7 cellular contexts compared by ENCODE assay signal in the genomic region with DNA sequence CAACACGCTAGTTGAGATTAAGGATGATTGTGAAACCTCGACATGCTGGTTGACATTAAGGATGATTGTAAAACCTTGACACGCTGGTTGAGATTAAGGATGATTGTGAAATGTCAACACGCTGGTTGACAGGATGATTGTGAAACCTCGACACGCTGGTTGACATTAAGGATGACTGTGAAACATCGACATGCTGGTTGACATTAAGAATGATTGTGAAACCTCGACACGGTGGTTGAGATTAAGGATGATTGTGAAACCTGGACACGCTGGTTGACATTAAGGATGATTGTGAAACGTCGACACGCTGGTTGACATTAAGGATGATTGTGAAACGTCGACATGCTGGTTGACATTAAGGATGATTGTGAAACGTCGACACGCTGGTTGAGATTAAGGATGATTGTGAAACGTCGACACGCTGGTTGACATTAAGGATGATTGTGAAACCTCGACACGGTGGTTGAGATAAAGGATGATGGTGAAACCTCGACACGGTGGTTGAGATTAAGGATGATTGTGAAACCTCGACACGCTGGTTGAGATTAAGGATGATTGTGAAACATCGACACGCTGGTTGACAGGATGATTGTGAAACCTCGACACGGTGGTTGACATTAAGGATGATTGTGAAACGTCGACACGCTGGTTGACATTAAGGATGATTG. TPM values are rescaled to one million over a fixed set of nuclear protein-coding genes. Genes with fewer than 3 reads are reported as not detected.
DNase-seq lines count a peak whose midpoint lies in the region; FAIRE-seq and TF ChIP-seq lines count a peak whose summit lies in the region.
"Not testable (repeated sequence)": the region's sequence is repeated elsewhere in the genome, so short reads cannot be mapped to it uniquely, and the experiment has no call there.

No MANE protein-coding gene starts in this region.

- not testable (repeated sequence) for H3K27ac ChIP-seq in endothelial cell of umbilical vein (ENCODE audit: insufficient read depth, low read depth, low read length); mesendoderm (ENCODE audit: low read depth, low read length)

- not testable (repeated sequence) for H2BK5ac ChIP-seq in mesendoderm (ENCODE audit: low read length)

- not testable (repeated sequence) for H3K4me3 ChIP-seq in NB4 (ENCODE audit: low read depth, low read length); endothelial cell of umbilical vein (replicated peaks in 1 of 3; ENCODE audit: insufficient read depth in 1 of 3, low read depth in 1 of 3, low read length in 3 of 3); fibroblast of villous mesenchyme (ENCODE audit: low read depth, low read length)
- peak overlapping the region; percentile 15 for H3K4me3 ChIP-seq in mesendoderm (ENCODE audit: low read length)

- not testable (repeated sequence) for H2BK120ac ChIP-seq in mesendoderm (ENCODE audit: low read depth, low read length)

- not testable (repeated sequence) for H3K23ac ChIP-seq in mesendoderm (ENCODE audit: low read length)

- H3K4me1 Mint-ChIP-seq in MCF 10A (ENCODE audit: insufficient read depth, unreplicated experiment) = not testable (repeated sequence)

- not testable (repeated sequence) for H3K9me3 Mint-ChIP-seq in MCF 10A (ENCODE audit: unreplicated experiment)

- H3K27me3 Mint-ChIP-seq in MCF 10A (ENCODE audit: insufficient read depth, unreplicated experiment) = not testable (repeated sequence)

- H3K56ac ChIP-seq in mesendoderm (ENCODE audit: low read length) = not testable (repeated sequence)

- not testable (repeated sequence) for H3K9me1 ChIP-seq in endothelial cell of umbilical vein (replicated peaks; ENCODE audit: control insufficient read depth, extremely low read depth, insufficient read depth, low read length)

- H4K8ac ChIP-seq in mesendoderm (ENCODE audit: low read depth, low read length) = not testable (repeated sequence)

- H3K79me2 ChIP-seq in endothelial cell of umbilical vein (ENCODE audit: control insufficient read depth, insufficient read depth, low read length); mesendoderm (ENCODE audit: control insufficient read depth, insufficient read depth, low read length): not testable (repeated sequence)

- not testable (repeated sequence) for H3K18ac ChIP-seq in mesendoderm (ENCODE audit: low read length)

- POLR2A ChIA-PET in MCF 10A (lab: Yijun Ruan, JAX); endothelial cell of umbilical vein (lab: Charles Lee): not testable (repeated sequence)

- WGBS in mesendoderm (ENCODE audit: extremely low coverage, insufficient coverage, low lambda C conversion rate) = no CpG with 5 or more reads among the region's 34 CpGs

- not testable (repeated sequence) for TF ChIP-seq CTCF in NB4 (IDR thresholded peaks at IDR 0.05; ENCODE audit: low read depth, low read length); MCF 10A (IDR thresholded peaks at IDR 0.05; ENCODE audit: unreplicated experiment); endothelial cell of umbilical vein (IDR thresholded peaks at IDR 0.05; ENCODE audit: extremely low read depth in 1 of 2, insufficient read depth in 1 of 2, low read depth in 1 of 2, low read length in 2 of 2); fibroblast of villous mesenchyme (IDR thresholded peaks at IDR 0.05; ENCODE audit: insufficient read depth, low read depth, low read length)

- H3K4me2 ChIP-seq in endothelial cell of umbilical vein (ENCODE audit: insufficient read depth, low read length); mesendoderm (ENCODE audit: low read length): not testable (repeated sequence)

- H2AK5ac ChIP-seq in mesendoderm (ENCODE audit: low read length) = not testable (repeated sequence)

- FAIRE-seq in GM12891 (lab: Jason Lieb, UNC) = peak; percentile 90
- peak; percentile 53 for FAIRE-seq in endothelial cell of umbilical vein (lab: Jason Lieb, UNC)

- not testable (repeated sequence) for H3K27me3 ChIP-seq in endothelial cell of umbilical vein (ENCODE audit: control insufficient read depth in 2 of 2, insufficient read depth in 2 of 2, low read length in 2 of 2); mesendoderm (ENCODE audit: insufficient read depth, low read length, poor library complexity)

- not testable (repeated sequence) for H3K4ac ChIP-seq in mesendoderm (ENCODE audit: low read depth, low read length)

- intact Hi-C loops in MCF 10A (cut with micrococcal nuclease); endothelial cell of umbilical vein (cut with micrococcal nuclease): not testable (repeated sequence)

- H4K20me1 ChIP-seq in endothelial cell of umbilical vein (replicated peaks; ENCODE audit: control insufficient read depth, extremely low read depth, insufficient read depth, low read length) = not testable (repeated sequence)

- H3K79me1 ChIP-seq in mesendoderm (ENCODE audit: low read length) = not testable (repeated sequence)

- H2AFZ ChIP-seq in endothelial cell of umbilical vein (ENCODE audit: low read depth, low read length) = not testable (repeated sequence)

- H3K4me1 ChIP-seq in endothelial cell of umbilical vein (ENCODE audit: control insufficient read depth, extremely low read depth, insufficient read depth, low read length); mesendoderm (ENCODE audit: control insufficient read depth, low read depth, low read length): not testable (repeated sequence)

- not testable (repeated sequence) for H3K36me3 ChIP-seq in endothelial cell of umbilical vein (ENCODE audit: control insufficient read depth in 2 of 2, extremely low read depth in 1 of 2, insufficient read depth in 2 of 2, low read length in 2 of 2); mesendoderm (ENCODE audit: control insufficient read depth, insufficient read depth, low read length)

- H3K9ac ChIP-seq in endothelial cell of umbilical vein (replicated peaks; ENCODE audit: extremely low read depth, insufficient read depth, low read length); mesendoderm (ENCODE audit: low read length): not testable (repeated sequence)

- CTCF ChIA-PET in MCF 10A (lab: Yijun Ruan, JAX) = interaction anchor here (0.5 kb wide), 1 partner anchor 10 kb away, joined by 3 read pairs; no protein-coding TSS in a partner anchor
- CTCF ChIA-PET in endothelial cell of umbilical vein (lab: Charles Lee) = not testable (repeated sequence)

- not testable (repeated sequence) for H4K5ac ChIP-seq in mesendoderm (ENCODE audit: low read length)

- H3K4me3 Mint-ChIP-seq in MCF 10A (ENCODE audit: unreplicated experiment) = not testable (repeated sequence)

- dilution Hi-C loops in endothelial cell of umbilical vein (cut with MboI; ENCODE audit: extremely low pct_ligation_motif_present, low sequenced_read_pairs) = not testable (repeated sequence)

- not testable (repeated sequence) for H2BK15ac ChIP-seq in mesendoderm (replicated peaks; ENCODE audit: low read depth)

- TF ChIP-seq POLR2A in GM12891 (IDR thresholded peaks at IDR 0.05; ENCODE audit: low read depth, low read length); NB4 (IDR thresholded peaks at IDR 0.05; ENCODE audit: extremely low read depth, insufficient read length); endothelial cell of umbilical vein (IDR thresholded peaks at IDR 0.05; ENCODE audit: low read depth, low read length): not testable (repeated sequence)

- not testable (repeated sequence) for BruUV-seq in MCF 10A (replicated peaks; lab: Mats Ljungman, UMichigan); endothelial cell of umbilical vein (replicated peaks; lab: Mats Ljungman, UMichigan)

- not testable (repeated sequence) for H3K9me3 ChIP-seq in endothelial cell of umbilical vein (replicated peaks; ENCODE audit: control insufficient read depth, insufficient read depth, low read length)

- H3K27ac Mint-ChIP-seq in MCF 10A (ENCODE audit: low read depth, unreplicated experiment) = not testable (repeated sequence)

- peaks cover 28% of the 10 kb centered on the region for H3K36me3 Mint-ChIP-seq in MCF 10A (ENCODE audit: insufficient read depth, unreplicated experiment)

- not testable (repeated sequence) for DNase-seq in GM12891 (ENCODE audit: insufficient read length, low spot score); endothelial cell of umbilical vein (ENCODE audit: low read depth, low spot score); mesendoderm
- peak; percentile 44 for DNase-seq in NB4 (ENCODE audit: low read depth)
- peak; percentile 45 for DNase-seq in amniotic epithelial cell (ENCODE audit: low read depth)
- DNase-seq in MCF 10A (ENCODE audit: unreplicated experiment) = peak; percentile 3
- peak; percentile 6 for DNase-seq in fibroblast of villous mesenchyme (ENCODE audit: low read depth)

RNA-seq across cellular contexts. Expression of a gene that starts 58.8 kb away (rescaled TPM):
- polyA plus RNA-seq in GM12891 (2012; ENCODE audit: low read depth, missing spikeins) = 7.6 TPM
- total RNA-seq in MCF 10A (2022) (14.4 and 16.5 TPM in 2 replicates), endothelial cell of umbilical vein (13.9 and 14.6 TPM in 2 replicates), fibroblast of villous mesenchyme (3.5 and 4.2 TPM in 2 replicates)
- 10.4 and 10.8 TPM in 2 replicates for polyA plus RNA-seq in endothelial cell of umbilical vein
- 5.5 and 7.8 TPM in 2 replicates for polyA plus RNA-seq in endothelial cell of umbilical vein (2011; cell fraction: cytosol; rRNA removed)
- 23.6 and 29.0 TPM in 2 replicates for polyA plus RNA-seq in endothelial cell of umbilical vein (2011; cell fraction: nucleus; rRNA removed)
- polyA plus RNA-seq in endothelial cell of umbilical vein (2012) = 6.8 and 7.2 TPM in 2 replicates
- polyA minus RNA-seq in endothelial cell of umbilical vein = 8.1 and 8.4 TPM in 2 replicates
- polyA minus RNA-seq in endothelial cell of umbilical vein (2011; cell fraction: cytosol; rRNA and poly(A)+ RNA removed) = 3.9 TPM
- polyA minus RNA-seq in endothelial cell of umbilical vein (2011; cell fraction: nucleus; rRNA and poly(A)+ RNA removed) = 9.2 and 11.4 TPM in 2 replicates
- 5.0 TPM for polyA plus RNA-seq in mesendoderm (2013, experiment 1 of 2)
- polyA plus RNA-seq in mesendoderm (2013, experiment 2 of 2) = 4.4 TPM
